Comparison of ENCODE assay signal across 8 cellular contexts in genomic region chr1:32650157-32650751, GRCh38. TPM values are rescaled to one million over a fixed set of nuclear protein-coding genes. Genes with fewer than 3 reads are reported as not detected.
DNase-seq lines count a peak whose midpoint lies in the region; ATAC-seq and TF ChIP-seq lines count a peak whose summit lies in the region.

TSS of gene ZBTB8OS (minus strand) at chr1:32650550. CDS start at chr1:32650529, 21 bp downstream.

- H3K36me3 ChIP-seq in ascending aorta: peaks cover 16 to 18% of the 10 kb centered on the region in 2 donors
- no peaks in the 10 kb centered on the region for H3K36me3 ChIP-seq in uterus

- H3K4me1 ChIP-seq in ascending aorta: peaks cover 14 to 31% of the 10 kb centered on the region in 2 donors
- H3K4me1 ChIP-seq in right cardiac atrium (ENCODE audit: control insufficient read depth, insufficient read depth, low read length): peaks cover 2% of the 10 kb centered on the region
- H3K4me1 ChIP-seq in uterus: peaks cover 11 to 17% of the 10 kb centered on the region in 2 donors

- in situ Hi-C loops in GM13976 (cut with MboI; ENCODE audit: low sequenced_read_pairs, unreplicated experiment): no loop called here

- TF ChIP-seq POLR2A in uterus (IDR thresholded peaks at IDR 0.05): no peak

- H3K9me3 ChIP-seq in ascending aorta (no peaks in the 10 kb centered on the region), right cardiac atrium (ENCODE audit: control insufficient read depth, low read length) (no peaks in the 10 kb centered on the region), uterus (no peaks in the 10 kb centered on the region)

- DNase-seq in GM13976 (ENCODE audit: low spot score) (peak; percentile 87), NCI-H187 (lab: John Stamatoyannopoulos, UW) (peak; percentile 78 to 92), T-helper 2 cell (peak; percentile 65 to 97 (median 86)), ascending aorta (ENCODE audit: low spot score in 2 of 2) (peak; percentile 78 to 94), right cardiac atrium (peak; percentile 93 to 96 (median 95)), pulmonary artery endothelial cell (ENCODE audit: low read depth, low spot score) (peak; percentile 82), uterus (peak; percentile 90 to 93)

- ATAC-seq in HG02870 (IDR thresholded peaks at IDR 0.05; ENCODE audit: unreplicated experiment) (peak; percentile 62), right cardiac atrium (peak; percentile 94)

- intact Hi-C loops in ascending aorta (cut with DNase I) (loop anchor here (1.0 to 5.0 kb wide), 2 partner anchors 102 to 167 kb away; partner anchors contain the start of genes S100PBP and YARS1), right cardiac atrium (cut with DNase I) (no loop called here), uterus (cut with DNase I; ENCODE audit: low total_unique reads) (no loop called here)

- H3K4me3 ChIP-seq in ascending aorta: peak within 1 kb of the TSS; percentile 79 to 100
- H3K4me3 ChIP-seq in right cardiac atrium (ENCODE audit: low read length): peak within 1 kb of the TSS; percentile 97
- H3K4me3 ChIP-seq in uterus: peak within 1 kb of the TSS; percentile 48 to 95

- H3K27me3 ChIP-seq in ascending aorta (no peaks in the 10 kb centered on the region), right cardiac atrium (ENCODE audit: control insufficient read depth, insufficient read depth) (no peaks in the 10 kb centered on the region), uterus (no peaks in the 10 kb centered on the region)

- TF ChIP-seq CTCF in GM13976 (IDR thresholded peaks at IDR 0.05; ENCODE audit: borderline replicate concordance, control extremely low read depth, extremely low read depth, insufficient read depth, missing control alignments) (no peak), ascending aorta (IDR thresholded peaks at IDR 0.05) (no peak), uterus (IDR thresholded peaks at IDR 0.05) (no peak)

- under 1% methylated on average over 24 of the region's 24 CpGs for WGBS in right cardiac atrium

- H3K27ac ChIP-seq in ascending aorta (peak within 1 kb of the TSS; percentile 97 to 99), right cardiac atrium (ENCODE audit: low read length) (peak within 1 kb of the TSS; percentile 99), uterus (peak within 1 kb of the TSS; percentile 100)

RNA-seq across cellular contexts. Expression of gene ZBTB8OS, which starts in this region (rescaled TPM):
- 3.0 TPM for total RNA-seq in ascending aorta
- 10 to 100 TPM; 28.9 to 35.0 (median 32.7) TPM for total RNA-seq in right cardiac atrium
- polyA plus RNA-seq in right cardiac atrium: 50.4 TPM
- total RNA-seq in pulmonary artery endothelial cell: 32.1 and 52.7 TPM in 2 replicates
- 10 to 100 TPM in 2 of 4 donors, 1 to 10 TPM in 2; 2.6 to 37.2 (median 13.9) TPM for total RNA-seq in uterus

Comparison
In these comparisons a context has a peak if more than half of its experiments do, and no peak if none do; other contexts are left out.
1. Peak in every context shown above with its lines: DNase-seq, ATAC-seq, H3K4me3 ChIP-seq and H3K27ac ChIP-seq.